12 cellular contexts compared by ENCODE assay signal in the genomic region with DNA sequence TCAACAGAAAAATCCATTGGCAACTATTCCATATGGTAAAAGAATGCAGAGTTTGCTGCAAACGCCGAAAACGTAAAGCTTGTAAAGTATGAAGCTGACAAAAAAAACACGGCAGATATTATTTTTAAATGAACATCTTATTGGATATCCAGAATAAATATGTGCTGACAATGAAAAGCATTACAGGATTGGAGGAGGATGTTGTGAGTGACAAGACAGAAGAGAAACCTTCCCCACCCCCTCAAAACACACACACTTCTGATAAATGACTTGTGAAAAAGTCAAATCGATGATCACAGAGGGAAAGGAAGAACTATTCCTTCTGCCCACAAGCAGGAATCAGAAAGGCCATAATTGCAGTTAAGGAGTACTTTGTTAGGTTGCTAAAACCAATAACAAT. TPM values are rescaled to one million over a fixed set of nuclear protein-coding genes. Genes with fewer than 3 reads are reported as not detected.
"Had no signal": no experiment of that assay in that cellular context is flagged by ENCODE, and none has a peak within 500 bp of the region (broad histone marks: within the 10 kb centered on the region; RNA-seq: fewer than 3 reads in every experiment).

No MANE protein-coding gene starts in this region.

- FAIRE-seq: H1, H54 had no signal

- H2AFZ ChIP-seq: GM23248, GM23338 had no signal

- H3K4me2 ChIP-seq: GM23338 had no signal

- H3K9me3 ChIP-seq: HAP-1 had no signal

- H3K9ac ChIP-seq: GM23248 had no signal

- H3K27ac ChIP-seq: GM23248 had no signal

- H3K4me3 ChIP-seq: GM23248, GM23338, HAP-1 had no signal

- ATAC-seq: GM23338, HCT116 had no signal

- DNase-seq: GM23248, GOT3, H7, H9, HCEC 1CT, HFFc6 had no signal

- H3K4me1 ChIP-seq: HAP-1 had no signal

- H3K36me3 ChIP-seq: HAP-1 had no signal

RNA-seq across cellular contexts. Expression of gene CLCN1, which starts 32.0 kb away (rescaled TPM):
- total RNA-seq: GM23248, H4, HFFc6 had no signal
- polyA plus RNA-seq: GM23248 had no signal
